8 cellular contexts compared by ENCODE assay signal in genomic region chr3:143002083-143002712, GRCh38. TPM values are rescaled to one million over a fixed set of nuclear protein-coding genes. Genes with fewer than 3 reads are reported as not detected.
DNase-seq lines count a peak whose midpoint lies in the region; ATAC-seq and TF ChIP-seq lines count a peak whose summit lies in the region.

No MANE protein-coding gene starts in this region.

- H3F3A ChIP-seq in SU-DHL-6 (ENCODE audit: insufficient read depth): no peaks in the 10 kb centered on the region

- peak; percentile 34 for DNase-seq in GF-D8 (lab: John Stamatoyannopoulos, UW)
- peak; percentile 63 to 67 for DNase-seq in HL-60 (ENCODE audit: low read depth in 1 of 2, low spot score in 1 of 2)
- DNase-seq in endodermal cell: no peak
- no peak for DNase-seq in C1 segment of cervical spinal cord (lab: John Stamatoyannopoulos, UW)
- DNase-seq in middle frontal gyrus (ENCODE audit: extremely low spot score, low spot score): no peak

- H3K9me3 Mint-ChIP-seq in endodermal cell (no peaks in the 10 kb centered on the region), nephron (no peaks in the 10 kb centered on the region)

- H3K36me3 Mint-ChIP-seq in endodermal cell (ENCODE audit: low read depth) (peaks cover 2% of the 10 kb centered on the region), nephron (ENCODE audit: low read depth) (no peaks in the 10 kb centered on the region)

- no peaks in the 10 kb centered on the region for H3K9me2 ChIP-seq in SU-DHL-6 (replicated peaks; ENCODE audit: insufficient read depth, low read length)

- TF ChIP-seq CTCF in HL-60 (IDR thresholded peaks at IDR 0.05; ENCODE audit: insufficient read depth, low read length) (no peak), SU-DHL-6 (IDR thresholded peaks at IDR 0.05; ENCODE audit: insufficient read depth, low read length, poor library complexity, severe bottlenecking) (no peak), endodermal cell (conservative IDR thresholded peaks at IDR 0.05) (no peak), nephron (IDR thresholded peaks at IDR 0.05; ENCODE audit: unreplicated experiment in 3 of 3) (no peak)

- H3K9ac ChIP-seq in SU-DHL-6 (ENCODE audit: low read length): peak overlapping the region; percentile 88
- peak overlapping the region; percentile 94 for H3K9ac ChIP-seq in endodermal cell (ENCODE audit: extremely low read depth, low read length, poor library complexity, severe bottlenecking)

- H3K4me2 ChIP-seq in SU-DHL-6 (ENCODE audit: low read depth, low read length, poor library complexity, severe bottlenecking): peak overlapping the region; percentile 98

- H3K79me2 ChIP-seq in SU-DHL-6 (ENCODE audit: insufficient read depth, low read length): peaks cover 57% of the 10 kb centered on the region

- peak overlapping the region; percentile 74 for H2AFZ ChIP-seq in SU-DHL-6 (ENCODE audit: low read depth, low read length, severe bottlenecking)

- peaks cover 21% of the 10 kb centered on the region for H3K4me1 Mint-ChIP-seq in endodermal cell
- H3K4me1 Mint-ChIP-seq in nephron: peaks cover 44% of the 10 kb centered on the region

- peak overlapping the region; percentile 94 for H3K27ac ChIP-seq in HL-60 (replicated peaks)
- peak overlapping the region; percentile 74 for H3K27ac ChIP-seq in SU-DHL-6 (ENCODE audit: low read depth, low read length)
- H3K27ac ChIP-seq in endodermal cell (ENCODE audit: low read depth, low read length): peak overlapping the region; percentile 84

- peaks cover 6% of the 10 kb centered on the region for H3K4me1 ChIP-seq in endodermal cell (ENCODE audit: control insufficient read depth, insufficient read depth, low read length)

- no peaks in the 10 kb centered on the region for H3K27me3 ChIP-seq in HL-60 (ENCODE audit: insufficient read depth, poor library complexity, severe bottlenecking)
- no peaks in the 10 kb centered on the region for H3K27me3 ChIP-seq in SU-DHL-6 (ENCODE audit: low read length)
- H3K27me3 ChIP-seq in endodermal cell (ENCODE audit: control insufficient read depth, insufficient read depth, low read length, poor library complexity, severe bottlenecking): no peaks in the 10 kb centered on the region

- H3K4me3 ChIP-seq in HL-60 (replicated peaks; ENCODE audit: insufficient read depth, low read length) (peak overlapping the region; percentile 87), SU-DHL-6 (ENCODE audit: insufficient read depth, low read length, poor library complexity, severe bottlenecking) (peak overlapping the region; percentile 83), endodermal cell (ENCODE audit: low read length) (peak overlapping the region; percentile 92)

- H3K4me3 Mint-ChIP-seq in endodermal cell: peak overlapping the region; percentile 80
- H3K4me3 Mint-ChIP-seq in nephron: peak overlapping the region; percentile 98 to 99 (median 98)

- no peaks in the 10 kb centered on the region for H3K9me3 ChIP-seq in SU-DHL-6 (ENCODE audit: insufficient read depth, low read length)
- no peaks in the 10 kb centered on the region for H3K9me3 ChIP-seq in endodermal cell (ENCODE audit: control insufficient read depth, low read length)

- 1% methylated on average over 17 to 19 of the region's 19 CpGs for WGBS in endodermal cell (ENCODE audit: insufficient coverage in 1 of 2, insufficient read length in 1 of 2), 2 experiments

- H3K36me3 ChIP-seq in SU-DHL-6 (ENCODE audit: low read length) (no peaks in the 10 kb centered on the region), endodermal cell (ENCODE audit: control insufficient read depth, insufficient read depth, low read length) (no peaks in the 10 kb centered on the region)

- H4K20me1 ChIP-seq in SU-DHL-6 (ENCODE audit: low read depth, low read length): peaks cover 34% of the 10 kb centered on the region

- peak; percentile 26 for ATAC-seq in GM21381 (IDR thresholded peaks at IDR 0.05; ENCODE audit: unreplicated experiment)

- no peaks in the 10 kb centered on the region for H3K27me3 Mint-ChIP-seq in endodermal cell (ENCODE audit: insufficient read depth)
- H3K27me3 Mint-ChIP-seq in nephron (ENCODE audit: low read depth): no peaks in the 10 kb centered on the region

- H3K27ac Mint-ChIP-seq in endodermal cell: peak overlapping the region; percentile 99
- peak overlapping the region; percentile 99 to 100 (median 99) for H3K27ac Mint-ChIP-seq in nephron

RNA-seq across cellular contexts. Expression of gene U2SURP, which starts 0.8 kb away (rescaled TPM):
- total RNA-seq in endodermal cell: 100 to 1,000 TPM; 139 to 160 TPM
- 117 TPM for polyA plus RNA-seq in endodermal cell (2013, experiment 1 of 2)
- 121 TPM for polyA plus RNA-seq in endodermal cell (2013, experiment 2 of 2)

RNA-seq across cellular contexts. Expression of gene PAQR9, which starts 38.7 kb away (rescaled TPM):
- 10 to 100 TPM in 1 of 2 donors, 1 to 10 TPM in 1; 4.2 to 11.1 TPM for total RNA-seq in endodermal cell
- 1.9 TPM for polyA plus RNA-seq in endodermal cell (2013, experiment 1 of 2)
- 1.6 TPM for polyA plus RNA-seq in endodermal cell (2013, experiment 2 of 2)

Comparison
In these comparisons a context has a peak if more than half of its experiments do, and no peak if none do; other contexts are left out.
1. DNase-seq: peak in GF-D8 (single experiment) and HL-60 (2 of 2); none in endodermal cell (single experiment), C1 segment of cervical spinal cord (0 of 14) and middle frontal gyrus (single experiment).
2. Peak in every context shown above with its lines, with median percentiles within 50 percentile points of each other: H3K27ac ChIP-seq and H3K4me3 ChIP-seq.